23 cellular contexts compared by ENCODE assay signal in genomic region chr21:16708431-16708830, GRCh38.
DNase-seq lines count a peak whose midpoint lies in the region; ATAC-seq, FAIRE-seq and TF ChIP-seq lines count a peak whose summit lies in the region.
"Had no signal": no experiment of that assay in that cellular context is flagged by ENCODE, and none has a peak within 500 bp of the region (broad histone marks: within the 10 kb centered on the region; RNA-seq: fewer than 3 reads in every experiment).

No MANE protein-coding gene starts in this region.

- H3K27me3 Mint-ChIP-seq in chondrocyte (ENCODE audit: low read depth) (no peaks in the 10 kb centered on the region), mesothelial cell of epicardium (ENCODE audit: low read depth) (no peaks in the 10 kb centered on the region)
- H3K27me3 Mint-ChIP-seq: activated naive CD8-positive, alpha-beta T cell treated with anti-CD3 and anti-CD28 coated beads, Interleukin-2, amount 10 ng/mL, durations not matched to agents 7 days and 5 days; activated T-cell treated with anti-CD3 and anti-CD28 coated beads, Interleukin-2, amount 50 U/mL, for 24 hours had no signal

- FAIRE-seq in urothelium cell line (lab: Jason Lieb, UNC), result no peak
- FAIRE-seq: endometrium had no signal

- TF ChIP-seq CTCF in chondrocyte (IDR thresholded peaks at IDR 0.05) (no peak), mesothelial cell of epicardium (IDR thresholded peaks at IDR 0.05; ENCODE audit: unreplicated experiment) (no peak)

- H3K4me3 ChIP-seq in right cardiac atrium (ENCODE audit: low read length), result no peak overlapping the region
- H3K4me3 ChIP-seq: ovary, spleen had no signal

- H3K9me3 Mint-ChIP-seq in chondrocyte (ENCODE audit: low read depth) (no peaks in the 10 kb centered on the region), mesothelial cell of epicardium (peaks cover 8% of the 10 kb centered on the region)

- intact Hi-C loops in right cardiac atrium (cut with DNase I), result no loop called here

- WGBS in right cardiac atrium, result 55% methylated on average over 1 of the region's 1 CpG

- H3K36me3 Mint-ChIP-seq in chondrocyte (ENCODE audit: low read depth) (no peaks in the 10 kb centered on the region), mesothelial cell of epicardium (peaks cover 1% of the 10 kb centered on the region)
- H3K36me3 Mint-ChIP-seq: activated naive CD8-positive, alpha-beta T cell treated with anti-CD3 and anti-CD28 coated beads, Interleukin-2, amount 10 ng/mL, durations not matched to agents 7 days and 5 days; stimulated activated effector memory CD8-positive, alpha-beta T cell treated with anti-CD3 and anti-CD28 coated beads, Interleukin-12 subunit alpha, Interleukin-12 subunit beta, amount 100 ng/mL, for 72 hours had no signal

- peak; percentile 68 to 76 for ATAC-seq in right cardiac atrium
- ATAC-seq: Panc1; stimulated activated effector memory CD8-positive, alpha-beta T cell treated with anti-CD3 and anti-CD28 coated beads, Interleukin-12 subunit alpha, Interleukin-12 subunit beta, amount 100 ng/mL, for 72 hours had no signal

- no peaks in the 10 kb centered on the region for H3K9me3 ChIP-seq in right cardiac atrium (ENCODE audit: control insufficient read depth, low read length)
- H3K9me3 ChIP-seq: ovary had no signal

- H3K4me3 Mint-ChIP-seq in chondrocyte (ENCODE audit: unreplicated experiment) (no peak overlapping the region), mesothelial cell of epicardium (no peak overlapping the region)
- H3K4me3 Mint-ChIP-seq: activated naive CD8-positive, alpha-beta T cell treated with anti-CD3 and anti-CD28 coated beads, Interleukin-2, amount 10 ng/mL, durations not matched to agents 7 days and 5 days; activated T-cell treated with anti-CD3 and anti-CD28 coated beads, Interleukin-2, amount 50 U/mL, for 24 hours; stimulated activated effector memory CD8-positive, alpha-beta T cell treated with anti-CD3 and anti-CD28 coated beads, Interleukin-12 subunit alpha, Interleukin-12 subunit beta, amount 100 ng/mL, for 72 hours had no signal

- peak; percentile 11 for DNase-seq in HS-5 (ENCODE audit: low read depth)
- DNase-seq in chondrocyte (ENCODE audit: low spot score), result no peak
- DNase-seq in right cardiac atrium, result no peak
- DNase-seq in urothelium cell line (ENCODE audit: low spot score), result peak; percentile 10
- DNase-seq in NCI-H187 treated with DMSO at 0.1 percent for 48 hours (lab: John Stamatoyannopoulos, UW), result no peak
- no peak for DNase-seq in mesothelial cell of epicardium (ENCODE audit: low spot score in 2 of 2, unreplicated experiment in 2 of 2)
- DNase-seq in OCI-M2 (lab: John Stamatoyannopoulos, UW; ENCODE audit: unreplicated experiment), result no peak
- no peak for DNase-seq in midbrain (lab: John Stamatoyannopoulos, UW)
- DNase-seq: activated CD4-positive, alpha-beta T cell treated with anti-CD3 and anti-CD28 coated beads, Interleukin-2, amount 50 U/mL, for 4 hours; activated naive CD8-positive, alpha-beta T cell treated with anti-CD3 and anti-CD28 coated beads, Interleukin-2, amount 10 ng/mL, durations not matched to agents 7 days and 5 days; activated T-cell treated with anti-CD3 and anti-CD28 coated beads, Interleukin-2, amount 50 U/mL, for 24 hours; DMS79; head of caudate nucleus; kidney glomerular epithelial cell; NCI-H1048; NCI-H82; ovary; spleen; trophoblast cell had no signal

- H3K27ac ChIP-seq in right cardiac atrium (ENCODE audit: low read length), result no peak overlapping the region
- H3K27ac ChIP-seq: C4-2B, ovary, spleen had no signal

- H3K4me1 ChIP-seq in right cardiac atrium (ENCODE audit: control insufficient read depth, insufficient read depth, low read length), result no peaks in the 10 kb centered on the region
- H3K4me1 ChIP-seq: spleen had no signal

- H3K27me3 ChIP-seq in right cardiac atrium (ENCODE audit: control insufficient read depth, insufficient read depth), result no peaks in the 10 kb centered on the region
- H3K27me3 ChIP-seq: ovary, spleen had no signal

- H3K4me1 Mint-ChIP-seq in chondrocyte (ENCODE audit: low read depth) (peaks cover 20% of the 10 kb centered on the region), mesothelial cell of epicardium (peaks cover 19% of the 10 kb centered on the region)
- H3K4me1 Mint-ChIP-seq: activated naive CD8-positive, alpha-beta T cell treated with anti-CD3 and anti-CD28 coated beads, Interleukin-2, amount 10 ng/mL, durations not matched to agents 7 days and 5 days; stimulated activated effector memory CD8-positive, alpha-beta T cell treated with anti-CD3 and anti-CD28 coated beads, Interleukin-12 subunit alpha, Interleukin-12 subunit beta, amount 100 ng/mL, for 72 hours had no signal

- H3K27ac Mint-ChIP-seq in chondrocyte (ENCODE audit: unreplicated experiment) (peak overlapping the region; percentile 75), mesothelial cell of epicardium (no peak overlapping the region)
- H3K27ac Mint-ChIP-seq: activated naive CD8-positive, alpha-beta T cell treated with anti-CD3 and anti-CD28 coated beads, Interleukin-2, amount 10 ng/mL, durations not matched to agents 7 days and 5 days; activated T-cell treated with anti-CD3 and anti-CD28 coated beads, Interleukin-2, amount 50 U/mL, for 24 hours; stimulated activated effector memory CD8-positive, alpha-beta T cell treated with anti-CD3 and anti-CD28 coated beads, Interleukin-12 subunit alpha, Interleukin-12 subunit beta, amount 100 ng/mL, for 72 hours had no signal

Comparison
In these comparisons a context has a peak if more than half of its experiments do, and no peak if none do; other contexts are left out.
1. DNase-seq: peak in HS-5 (single experiment) and urothelium cell line (single experiment); none in chondrocyte (single experiment), right cardiac atrium (0 of 3), NCI-H187 treated with DMSO at 0.1 percent for 48 hours (single experiment), mesothelial cell of epicardium (0 of 2), OCI-M2 (single experiment) and midbrain (single experiment).